ENCODE assay signal across 16 cellular contexts in genomic region chrY:8553614-8554013, GRCh38.
A peak's percentile ranks its signal among the peaks of the same experiment; 100 is the strongest.
DNase-seq lines count a peak whose midpoint lies in the region; ATAC-seq, FAIRE-seq and TF ChIP-seq lines count a peak whose summit lies in the region.
"Had no signal": no experiment of that assay in that cellular context is flagged by ENCODE, and none has a peak within 500 bp of the region (broad histone marks: within the 10 kb centered on the region; RNA-seq: fewer than 3 reads in every experiment).

No MANE protein-coding gene starts in this region.

- TF ChIP-seq POLR2A in GM12891 (IDR thresholded peaks at IDR 0.05; ENCODE audit: low read depth, low read length), result no peak

- 57 to 67% methylated on average over 8 of the region's 8 CpGs for WGBS in heart right ventricle, 2 donors

- ATAC-seq in heart right ventricle (peak in 3 of 8 donors; percentile 39 to 65 (median 42)), left ventricle myocardium superior (peak; percentile 31)
- ATAC-seq: GM23338, HCT116 had no signal

- peak; percentile 19 to 27 for DNase-seq in heart right ventricle
- DNase-seq in right atrium auricular region (ENCODE audit: low spot score), result no peak
- peak; percentile 53 for DNase-seq in cerebellar cortex (ENCODE audit: low spot score)
- DNase-seq in left ventricle myocardium superior, result peak; percentile 54
- DNase-seq in GM12891 (ENCODE audit: insufficient read length, low spot score), result no peak
- no peak for DNase-seq in RCC 7860 (ENCODE audit: low spot score)
- DNase-seq: Calu3; CD4-positive, alpha-beta memory T cell; COR-L47; DMS53; DMS79 treated with DMSO at 0.1 percent for 48 hours; H9 had no signal

- intact Hi-C loops in heart right ventricle (cut with DNase I), result loop anchor here in 1 of 10 donors (5.0 kb wide), 1 partner anchor 89 kb away; no protein-coding TSS in a partner anchor
- intact Hi-C loops in left ventricle myocardium superior (cut with micrococcal nuclease), result no loop called here

- H3K27me3 ChIP-seq in heart right ventricle (no peaks in the 10 kb centered on the region), right atrium auricular region (no peaks in the 10 kb centered on the region)

- TF ChIP-seq CTCF in heart right ventricle (IDR thresholded peaks at IDR 0.05) (no peak), right atrium auricular region (IDR thresholded peaks at IDR 0.05) (no peak)

- H3K36me3 ChIP-seq in heart right ventricle, result no peaks in the 10 kb centered on the region
- no peaks in the 10 kb centered on the region for H3K36me3 ChIP-seq in right atrium auricular region

- FAIRE-seq in GM12891 (lab: Jason Lieb, UNC), result no peak
- FAIRE-seq in RCC 7860 (lab: Jason Lieb, UNC), result no peak
- FAIRE-seq: G401.6, GM19239 had no signal

- no peaks in the 10 kb centered on the region for H3K9me3 ChIP-seq in heart right ventricle
- no peaks in the 10 kb centered on the region for H3K9me3 ChIP-seq in right atrium auricular region

- no peak overlapping the region for H3K4me3 ChIP-seq in heart right ventricle
- H3K4me3 ChIP-seq in right atrium auricular region, result no peak overlapping the region
- H3K4me3 ChIP-seq: GM23338 had no signal

- H3K4me1 ChIP-seq in heart right ventricle (no peaks in the 10 kb centered on the region), right atrium auricular region (no peaks in the 10 kb centered on the region)

- H3K27ac ChIP-seq in heart right ventricle (no peak overlapping the region), right atrium auricular region (no peak overlapping the region)

TF ChIP-seq in GM12891, 5 proteins besides CTCF, POLR2A, EP300 and RAD21:
- no peak for TF ChIP-seq POLR2AphosphoS5 (IDR thresholded peaks at IDR 0.05; ENCODE audit: low read depth, low read length)
- no peak for TF ChIP-seq POU2F2 (IDR thresholded peaks at IDR 0.05; ENCODE audit: low read depth, low read length)
- no peak for TF ChIP-seq TAF1 (IDR thresholded peaks at IDR 0.05; ENCODE audit: low read depth, low read length)
- TF ChIP-seq PAX5 (IDR thresholded peaks at IDR 0.05; ENCODE audit: insufficient read depth, low read length, severe bottlenecking), result no peak
- no peak for TF ChIP-seq SPI1 (IDR thresholded peaks at IDR 0.05; ENCODE audit: low read depth, low read length)
TF ChIP-seq in GM12891: peak in this region for 0.

Comparison
In these comparisons a context has a peak if more than half of its experiments do, and no peak if none do; other contexts are left out.
1. DNase-seq: peak in heart right ventricle (2 of 2), cerebellar cortex (single experiment) and left ventricle myocardium superior (single experiment); none in right atrium auricular region (single experiment), GM12891 (single experiment) and RCC 7860 (single experiment).